ENCODE assay signal across 8 cellular contexts in genomic region chr4:112516401-112517066, GRCh38. TPM values are rescaled to one million over a fixed set of nuclear protein-coding genes. Genes with fewer than 3 reads are reported as not detected.
DNase-seq lines count a peak whose midpoint lies in the region; ATAC-seq, FAIRE-seq and TF ChIP-seq lines count a peak whose summit lies in the region.

No MANE protein-coding gene starts in this region.

- H3K36me3 Mint-ChIP-seq in activated CD8-positive, alpha-beta T cell treated with anti-CD3 and anti-CD28 coated beads for 36 hours (ENCODE audit: low read depth) = peaks cover 7% of the 10 kb centered on the region

- H3K27ac ChIP-seq in vagina (no peak overlapping the region), foreskin keratinocyte (no peak overlapping the region)

- FAIRE-seq in GM12891 (lab: Jason Lieb, UNC) = peak; percentile 77

- DNase-seq in GM12891 (ENCODE audit: insufficient read length, low spot score) = peak; percentile 38
- DNase-seq in LNCaP clone FGC (ENCODE audit: low read depth) = no peak
- DNase-seq in activated CD8-positive, alpha-beta T cell treated with anti-CD3 and anti-CD28 coated beads for 36 hours = peak; percentile 37
- DNase-seq in left lobe of liver (ENCODE audit: low spot score) = no peak
- DNase-seq in vagina (ENCODE audit: extremely low spot score in 2 of 2) = no peak
- DNase-seq in activated CD4-positive, CD25-positive, alpha-beta regulatory T cell treated with anti-CD3 and anti-CD28 coated beads, Interleukin-2, amount 50 U/mL, for 72 hours = no peak
- no peak for DNase-seq in foreskin keratinocyte

- TF ChIP-seq POLR2A in GM12891 (IDR thresholded peaks at IDR 0.05; ENCODE audit: low read depth, low read length) (no peak), vagina (IDR thresholded peaks at IDR 0.05) (no peak)

- H3K27me3 ChIP-seq in vagina = peaks cover 23% of the 10 kb centered on the region
- H3K27me3 ChIP-seq in foreskin keratinocyte = peaks cover 100% of the 10 kb centered on the region

- no peak overlapping the region for H3K27ac Mint-ChIP-seq in activated CD8-positive, alpha-beta T cell treated with anti-CD3 and anti-CD28 coated beads for 36 hours

- H3K4me3 ChIP-seq in LNCaP clone FGC (ENCODE audit: low read depth, low read length) = peak overlapping the region; percentile 13; the same call in 1 of the 2 replicates
- H3K4me3 ChIP-seq in vagina = peak overlapping the region; percentile 47 to 56

- H3K4me1 ChIP-seq in vagina = peaks cover 30% of the 10 kb centered on the region
- no peaks in the 10 kb centered on the region for H3K4me1 ChIP-seq in foreskin keratinocyte

- TF ChIP-seq CTCF in LNCaP clone FGC (IDR thresholded peaks at IDR 0.05; ENCODE audit: control insufficient read depth, extremely low read depth, insufficient read depth) (no peak), vagina (IDR thresholded peaks at IDR 0.05) (no peak), foreskin keratinocyte (conservative IDR thresholded peaks at IDR 0.05) (no peak)
- no peak for TF ChIP-seq CTCF in activated CD8-positive, alpha-beta T cell treated with anti-CD3 and anti-CD28 coated beads for 36 hours (IDR thresholded peaks at IDR 0.05)

- peaks cover 86% of the 10 kb centered on the region for H3K27me3 Mint-ChIP-seq in activated CD8-positive, alpha-beta T cell treated with anti-CD3 and anti-CD28 coated beads for 36 hours

- POLR2A ChIA-PET in activated CD8-positive, alpha-beta T cell treated with anti-CD3 and anti-CD28 coated beads for 36 hours (lab: Charles Lee) = no interaction called here

- peak overlapping the region; percentile 96 for H3K4me3 Mint-ChIP-seq in activated CD8-positive, alpha-beta T cell treated with anti-CD3 and anti-CD28 coated beads for 36 hours

- ATAC-seq in GM21526 (IDR thresholded peaks at IDR 0.05; ENCODE audit: low FRiP score, unreplicated experiment) (peak; percentile 22), left lobe of liver (peak; percentile 50), foreskin keratinocyte (no peak)
- no peak for ATAC-seq in activated CD8-positive, alpha-beta T cell treated with anti-CD3 and anti-CD28 coated beads for 36 hours

- CTCF ChIA-PET in activated CD8-positive, alpha-beta T cell treated with anti-CD3 and anti-CD28 coated beads for 36 hours (lab: Charles Lee) = interaction anchor here (1.1 to 3.7 kb wide), 4 partner anchors 8 to 418 kb away, joined by 4 to 16 read pairs (median 12); no protein-coding TSS in a partner anchor

- H3K4me1 Mint-ChIP-seq in activated CD8-positive, alpha-beta T cell treated with anti-CD3 and anti-CD28 coated beads for 36 hours (ENCODE audit: low read depth) = peaks cover 48% of the 10 kb centered on the region

- intact Hi-C loops in activated CD8-positive, alpha-beta T cell treated with anti-CD3 and anti-CD28 coated beads for 36 hours (cut with micrococcal nuclease) = loop anchor here (10.0 kb wide), 1 partner anchor 1882 kb away; no protein-coding TSS in a partner anchor
- intact Hi-C loops in vagina (cut with DNase I) = no loop called here

- no peaks in the 10 kb centered on the region for H3K36me3 ChIP-seq in vagina

- no peaks in the 10 kb centered on the region for H3K9me3 ChIP-seq in vagina

- peaks cover 4% of the 10 kb centered on the region for H3K9me3 Mint-ChIP-seq in activated CD8-positive, alpha-beta T cell treated with anti-CD3 and anti-CD28 coated beads for 36 hours

TF ChIP-seq in GM12891, 5 proteins besides CTCF, POLR2A, EP300 and RAD21:
- TF ChIP-seq PAX5 (IDR thresholded peaks at IDR 0.05; ENCODE audit: insufficient read depth, low read length, severe bottlenecking) (no peak), SPI1 (IDR thresholded peaks at IDR 0.05; ENCODE audit: low read depth, low read length) (no peak), TAF1 (IDR thresholded peaks at IDR 0.05; ENCODE audit: low read depth, low read length) (no peak), POLR2AphosphoS5 (IDR thresholded peaks at IDR 0.05; ENCODE audit: low read depth, low read length) (no peak), POU2F2 (IDR thresholded peaks at IDR 0.05; ENCODE audit: low read depth, low read length) (no peak)

RNA-seq across cellular contexts. Expression of gene NEUROG2, which starts 0.6 kb away (rescaled TPM):
- polyA plus RNA-seq in GM12891 (2012; ENCODE audit: low read depth, missing spikeins) = 1.7 TPM
- total RNA-seq in activated CD8-positive, alpha-beta T cell treated with anti-CD3 and anti-CD28 coated beads for 36 hours = under 1 TPM; 0.13 to 0.16 TPM
- total RNA-seq in left lobe of liver = not detected
- not detected for total RNA-seq in vagina
- not detected in 2 replicates for total RNA-seq in foreskin keratinocyte
- polyA plus RNA-seq in foreskin keratinocyte = not detected in 2 replicates

Comparison
In these comparisons a context has a peak if more than half of its experiments do, and no peak if none do; other contexts are left out.
1. DNase-seq: peak in GM12891 (single experiment) and activated CD8-positive, alpha-beta T cell treated with anti-CD3 and anti-CD28 coated beads for 36 hours (single experiment); none in LNCaP clone FGC (single experiment), left lobe of liver (single experiment), vagina (0 of 2), activated CD4-positive, CD25-positive, alpha-beta regulatory T cell treated with anti-CD3 and anti-CD28 coated beads, Interleukin-2, amount 50 U/mL, for 72 hours (single experiment) and foreskin keratinocyte (0 of 2).
2. ATAC-seq: peak in GM21526 (single experiment) and left lobe of liver (single experiment); none in activated CD8-positive, alpha-beta T cell treated with anti-CD3 and anti-CD28 coated beads for 36 hours (single experiment) and foreskin keratinocyte (single experiment).